In the genomic region with DNA sequence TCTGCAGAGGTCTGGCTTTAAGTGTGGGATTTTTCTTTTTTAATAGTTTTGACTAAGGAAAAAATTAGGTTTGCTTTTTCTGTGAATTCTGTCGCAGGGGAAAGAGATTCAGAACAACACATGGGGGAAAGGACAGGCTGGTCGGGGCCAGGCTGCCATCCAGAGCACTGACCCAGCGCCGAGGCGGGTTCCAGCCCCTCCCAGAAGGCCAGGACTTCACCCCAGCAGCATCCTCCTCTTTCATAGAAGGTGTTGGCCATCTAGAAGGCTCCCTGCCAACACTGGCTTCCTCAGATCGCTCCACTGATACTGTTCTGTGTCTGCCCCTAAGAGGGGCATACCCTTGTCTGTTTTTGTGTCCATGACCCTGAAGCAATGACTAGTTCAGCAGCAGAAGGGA, we compare ENCODE assay signal across 1 cellular context.
TF ChIP-seq lines count a peak whose summit lies in the region.

No MANE protein-coding gene starts in this region.

TF ChIP-seq in IMR-90, 13 proteins besides CTCF, POLR2A, EP300 and RAD21 (continued from another document):
- TF ChIP-seq, protein P1, sequence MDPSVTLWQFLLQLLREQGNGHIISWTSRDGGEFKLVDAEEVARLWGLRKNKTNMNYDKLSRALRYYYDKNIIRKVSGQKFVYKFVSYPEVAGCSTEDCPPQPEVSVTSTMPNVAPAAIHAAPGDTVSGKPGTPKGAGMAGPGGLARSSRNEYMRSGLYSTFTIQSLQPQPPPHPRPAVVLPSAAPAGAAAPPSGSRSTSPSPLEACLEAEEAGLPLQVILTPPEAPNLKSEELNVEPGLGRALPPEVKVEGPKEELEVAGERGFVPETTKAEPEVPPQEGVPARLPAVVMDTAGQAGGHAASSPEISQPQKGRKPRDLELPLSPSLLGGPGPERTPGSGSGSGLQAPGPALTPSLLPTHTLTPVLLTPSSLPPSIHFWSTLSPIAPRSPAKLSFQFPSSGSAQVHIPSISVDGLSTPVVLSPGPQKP (IDR thresholded peaks at IDR 0.05; ENCODE audit: borderline replicate concordance, low read depth, low read length) = no peak
- no peak for TF ChIP-seq FOS (IDR thresholded peaks at IDR 0.05; ENCODE audit: low read depth, low read length)
- no peak for TF ChIP-seq CEBPB (IDR thresholded peaks at IDR 0.05; ENCODE audit: low read depth, low read length)
- TF ChIP-seq CHD1 (IDR thresholded peaks at IDR 0.05; ENCODE audit: low read depth, low read length) = no peak
- no peak for TF ChIP-seq NFE2L2 (IDR thresholded peaks at IDR 0.05; ENCODE audit: low read depth, low read length)
- no peak for TF ChIP-seq MXI1 (IDR thresholded peaks at IDR 0.05; ENCODE audit: borderline replicate concordance, low read depth, low read length)
- TF ChIP-seq RFX5 (IDR thresholded peaks at IDR 0.05; ENCODE audit: low read depth, low read length) = no peak
- TF ChIP-seq, protein P2, sequence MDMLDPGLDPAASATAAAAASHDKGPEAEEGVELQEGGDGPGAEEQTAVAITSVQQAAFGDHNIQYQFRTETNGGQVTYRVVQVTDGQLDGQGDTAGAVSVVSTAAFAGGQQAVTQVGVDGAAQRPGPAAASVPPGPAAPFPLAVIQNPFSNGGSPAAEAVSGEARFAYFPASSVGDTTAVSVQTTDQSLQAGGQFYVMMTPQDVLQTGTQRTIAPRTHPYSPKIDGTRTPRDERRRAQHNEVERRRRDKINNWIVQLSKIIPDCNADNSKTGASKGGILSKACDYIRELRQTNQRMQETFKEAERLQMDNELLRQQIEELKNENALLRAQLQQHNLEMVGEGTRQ (IDR thresholded peaks at IDR 0.05; ENCODE audit: low read depth, low read length) = no peak
- no peak for TF ChIP-seq RCOR1 (IDR thresholded peaks at IDR 0.05; ENCODE audit: insufficient replicate concordance, low read length)
